Comparison of ENCODE assay signal across 1 cellular context in genomic region chr19:45927565-45928261, GRCh38.
TF ChIP-seq lines count a peak whose summit lies in the region.

No MANE protein-coding gene starts in this region.

TF ChIP-seq in HepG2, 621 proteins besides CTCF, POLR2A, EP300 and RAD21 (continued from another document and continues in another):
- TF ChIP-seq ZBTB10 (CRISPR knock-in tag; IDR thresholded peaks at IDR 0.05; ENCODE audit: borderline replicate concordance) (no peak), ATF1 (CRISPR knock-in tag; IDR thresholded peaks at IDR 0.05) (peak; percentile 86), CREBL2 (CRISPR knock-in tag; IDR thresholded peaks at IDR 0.05; ENCODE audit: borderline replicate concordance) (no peak), GTF3A (CRISPR knock-in tag; conservative IDR thresholded peaks at IDR 0.05) (no peak), CREB1 (IDR thresholded peaks at IDR 0.05) (peak; percentile 68), CREB1 (CRISPR knock-in tag; IDR thresholded peaks at IDR 0.05) (peak; percentile 92), ZSCAN5A (CRISPR knock-in tag; IDR thresholded peaks at IDR 0.05; ENCODE audit: borderline replicate concordance) (no peak), ZNF318 (CRISPR knock-in tag; IDR thresholded peaks at IDR 0.05) (no peak), IRF2 (CRISPR knock-in tag; IDR thresholded peaks at IDR 0.05) (peak; percentile 93), MIXL1 (CRISPR knock-in tag; IDR thresholded peaks at IDR 0.05) (0 out of 2 replicates have a peak, but pooled peaks have one; percentile 24), SCMH1 (CRISPR knock-in tag; IDR thresholded peaks at IDR 0.05; ENCODE audit: borderline replicate concordance) (no peak), ZNF577 (CRISPR knock-in tag; IDR thresholded peaks at IDR 0.05; ENCODE audit: borderline replicate concordance, low read depth) (no peak), ZNF18 (CRISPR knock-in tag; IDR thresholded peaks at IDR 0.05; ENCODE audit: insufficient replicate concordance) (no peak), ARID2 (CRISPR knock-in tag; IDR thresholded peaks at IDR 0.05; ENCODE audit: borderline replicate concordance) (peak; percentile 57; the same call in 1 of the 2 replicates), BHLHE40 (IDR thresholded peaks at IDR 0.05; ENCODE audit: low read length) (no peak), HOXD1 (CRISPR knock-in tag; IDR thresholded peaks at IDR 0.05) (0 out of 2 replicates have a peak, but pooled peaks have one; percentile 39), NR2F1 (CRISPR knock-in tag; IDR thresholded peaks at IDR 0.05) (no peak), LRRFIP1 (CRISPR knock-in tag; conservative IDR thresholded peaks at IDR 0.05) (no peak), ZNF350 (CRISPR knock-in tag; IDR thresholded peaks at IDR 0.05; ENCODE audit: borderline replicate concordance, low read depth) (no peak; the same call in 1 of the 2 replicates), RAD51 (IDR thresholded peaks at IDR 0.05; ENCODE audit: borderline replicate concordance) (no peak), ZNF629 (CRISPR knock-in tag; conservative IDR thresholded peaks at IDR 0.05) (no peak), ZNF17 (CRISPR knock-in tag; IDR thresholded peaks at IDR 0.05) (no peak), ARID4A (CRISPR knock-in tag; IDR thresholded peaks at IDR 0.05; ENCODE audit: borderline replicate concordance) (peak; percentile 94), POLR2AphosphoS5 (IDR thresholded peaks at IDR 0.05; ENCODE audit: low read depth, low read length) (peak; percentile 64), HNRNPL (IDR thresholded peaks at IDR 0.05; ENCODE audit: low read depth, low read length) (no peak), ATRX (CRISPR knock-in tag; IDR thresholded peaks at IDR 0.05; ENCODE audit: borderline replicate concordance) (no peak), ZNF256 (CRISPR knock-in tag; conservative IDR thresholded peaks at IDR 0.05) (no peak), SPEN (CRISPR knock-in tag; IDR thresholded peaks at IDR 0.05; ENCODE audit: low read depth) (peak; percentile 66; the same call in 1 of the 2 replicates), JUNB (CRISPR knock-in tag; IDR thresholded peaks at IDR 0.05; ENCODE audit: borderline replicate concordance) (no peak; the same call in 1 of the 2 replicates), ZBTB34 (CRISPR knock-in tag; IDR thresholded peaks at IDR 0.05) (0 out of 2 replicates have a peak, but pooled peaks have one; percentile 31), ZNF512 (CRISPR knock-in tag; IDR thresholded peaks at IDR 0.05) (no peak)
